Comparison of ENCODE assay signal across 31 cellular contexts in the genomic region with DNA sequence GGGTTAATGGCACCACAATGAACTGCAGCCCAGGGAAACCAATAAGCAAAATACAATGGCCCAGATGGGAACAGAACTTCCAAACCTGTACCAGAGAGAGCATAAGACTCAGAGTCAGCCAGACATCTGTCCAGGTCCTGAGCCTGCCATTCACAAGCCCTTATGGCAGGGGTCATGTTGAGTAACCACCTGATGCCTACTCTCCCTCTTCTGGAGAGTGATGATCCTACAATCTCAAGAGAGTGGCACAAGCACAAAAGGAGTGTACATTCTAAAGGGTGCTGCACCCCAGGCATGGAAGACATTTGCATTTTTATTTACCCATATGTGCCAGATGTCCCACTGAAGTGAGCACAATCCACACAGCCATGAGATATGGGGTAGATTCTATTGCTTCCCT. TPM values are rescaled to one million over a fixed set of nuclear protein-coding genes. Genes with fewer than 3 reads are reported as not detected.
A peak's percentile ranks its signal among the peaks of the same experiment; 100 is the strongest.
DNase-seq lines count a peak whose midpoint lies in the region; ATAC-seq, FAIRE-seq and TF ChIP-seq lines count a peak whose summit lies in the region.
"Had no signal": no experiment of that assay in that cellular context is flagged by ENCODE, and none has a peak within 500 bp of the region (broad histone marks: within the 10 kb centered on the region; RNA-seq: fewer than 3 reads in every experiment).

No MANE protein-coding gene starts in this region.

- H3K27ac Mint-ChIP-seq in GM23338 = no peak overlapping the region
- H3K27ac Mint-ChIP-seq in astrocyte (ENCODE audit: unreplicated experiment) = no peak overlapping the region
- peak overlapping the region; percentile 56 for H3K27ac Mint-ChIP-seq in glutamatergic neuron (ENCODE audit: unreplicated experiment)
- H3K27ac Mint-ChIP-seq in stimulated activated memory B cell treated with anti-CD40 and anti-IgM and Interleukin-4, amounts not matched to agents 10 μg/mL and 1 μg/mL and 100 μg/mL, for 72 hours = no peak overlapping the region
- H3K27ac Mint-ChIP-seq: activated CD4-positive, alpha-beta memory T cell treated with anti-CD3 and anti-CD28 coated beads, Interleukin-2, amount 10 ng/mL, durations not matched to agents 7 days and 5 days; activated naive CD8-positive, alpha-beta T cell treated with anti-CD3 and anti-CD28 coated beads, Interleukin-2, amount 50 U/mL, for 24 hours; CD4-positive, CD25-positive, alpha-beta regulatory T cell; nephron had no signal

- no peak overlapping the region for H3K9ac ChIP-seq in Karpas-422 (ENCODE audit: low read length)
- H3K9ac ChIP-seq in astrocyte (ENCODE audit: low read length) = no peak overlapping the region

- H3K9me3 Mint-ChIP-seq in GM23338 (no peaks in the 10 kb centered on the region), astrocyte (ENCODE audit: unreplicated experiment) (no peaks in the 10 kb centered on the region), glutamatergic neuron (ENCODE audit: unreplicated experiment) (no peaks in the 10 kb centered on the region)
- no peaks in the 10 kb centered on the region for H3K9me3 Mint-ChIP-seq in stimulated activated memory B cell treated with anti-CD40 and anti-IgM and Interleukin-4, amounts not matched to agents 10 μg/mL and 1 μg/mL and 100 μg/mL, for 72 hours
- H3K9me3 Mint-ChIP-seq: activated CD4-positive, alpha-beta memory T cell treated with anti-CD3 and anti-CD28 coated beads, Interleukin-2, amount 10 ng/mL, durations not matched to agents 7 days and 5 days; activated naive CD8-positive, alpha-beta T cell treated with anti-CD3 and anti-CD28 coated beads, Interleukin-2, amount 50 U/mL, for 24 hours; nephron had no signal

- no peaks in the 10 kb centered on the region for H3F3A ChIP-seq in GM23338 (replicated peaks; ENCODE audit: low read depth)

- H3K4me1 Mint-ChIP-seq in GM23338 = peaks cover 46% of the 10 kb centered on the region
- peaks cover 6% of the 10 kb centered on the region for H3K4me1 Mint-ChIP-seq in astrocyte (ENCODE audit: low read depth, unreplicated experiment)
- peaks cover 18% of the 10 kb centered on the region for H3K4me1 Mint-ChIP-seq in glutamatergic neuron (ENCODE audit: low read depth, unreplicated experiment)
- H3K4me1 Mint-ChIP-seq in stimulated activated memory B cell treated with anti-CD40 and anti-IgM and Interleukin-4, amounts not matched to agents 10 μg/mL and 1 μg/mL and 100 μg/mL, for 72 hours = peaks cover 7% of the 10 kb centered on the region
- H3K4me1 Mint-ChIP-seq: activated CD4-positive, alpha-beta memory T cell treated with anti-CD3 and anti-CD28 coated beads, Interleukin-2, amount 10 ng/mL, durations not matched to agents 7 days and 5 days; activated naive CD8-positive, alpha-beta T cell treated with anti-CD3 and anti-CD28 coated beads, Interleukin-2, amount 50 U/mL, for 24 hours; CD4-positive, CD25-positive, alpha-beta regulatory T cell; central memory CD8-positive, alpha-beta T cell had no signal

- no peaks in the 10 kb centered on the region for H3K36me3 ChIP-seq in GM23338 (ENCODE audit: insufficient read depth)
- no peaks in the 10 kb centered on the region for H3K36me3 ChIP-seq in Karpas-422 (ENCODE audit: insufficient read depth, low read length)
- H3K36me3 ChIP-seq in astrocyte (ENCODE audit: insufficient read depth, low read length) = no peaks in the 10 kb centered on the region
- H3K36me3 ChIP-seq: ovary had no signal

- peak; percentile 40; the same call in 2 of the 3 replicates for ATAC-seq in GM23338
- ATAC-seq in stimulated activated memory B cell treated with anti-CD40 and anti-IgM and Interleukin-4, amounts not matched to agents 10 μg/mL and 1 μg/mL and 100 μg/mL, for 72 hours = no peak
- ATAC-seq in GM21825 (IDR thresholded peaks at IDR 0.05; ENCODE audit: unreplicated experiment) = no peak
- ATAC-seq: activated naive CD8-positive, alpha-beta T cell treated with anti-CD3 and anti-CD28 coated beads, Interleukin-2, amount 50 U/mL, for 24 hours; GM12878 had no signal

- H3K79me2 ChIP-seq in GM23338 (replicated peaks; ENCODE audit: insufficient read depth) = 0 out of 2 replicates have a peak, but pooled peaks cover 12% of the 10 kb centered on the region
- no peaks in the 10 kb centered on the region for H3K79me2 ChIP-seq in Karpas-422 (ENCODE audit: low read length)
- peaks cover 84% of the 10 kb centered on the region for H3K79me2 ChIP-seq in astrocyte (ENCODE audit: insufficient read depth, low read length)

- H3K4me3 Mint-ChIP-seq in GM23338 (no peak overlapping the region), astrocyte (ENCODE audit: unreplicated experiment) (no peak overlapping the region), glutamatergic neuron (ENCODE audit: unreplicated experiment) (no peak overlapping the region)
- H3K4me3 Mint-ChIP-seq in stimulated activated memory B cell treated with anti-CD40 and anti-IgM and Interleukin-4, amounts not matched to agents 10 μg/mL and 1 μg/mL and 100 μg/mL, for 72 hours = no peak overlapping the region
- H3K4me3 Mint-ChIP-seq: activated CD4-positive, alpha-beta memory T cell treated with anti-CD3 and anti-CD28 coated beads, Interleukin-2, amount 10 ng/mL, durations not matched to agents 7 days and 5 days; activated naive CD8-positive, alpha-beta T cell treated with anti-CD3 and anti-CD28 coated beads, Interleukin-2, amount 50 U/mL, for 24 hours; CD4-positive, CD25-positive, alpha-beta regulatory T cell; central memory CD8-positive, alpha-beta T cell; nephron had no signal

- no peak overlapping the region for H3K4me3 ChIP-seq in GM23338
- no peak overlapping the region for H3K4me3 ChIP-seq in Karpas-422 (ENCODE audit: low read length)
- H3K4me3 ChIP-seq in astrocyte (ENCODE audit: insufficient read depth, low read depth, low read length) = no peak overlapping the region
- H3K4me3 ChIP-seq: GM12878, ovary, skin epidermis had no signal

- peak; percentile 34 for FAIRE-seq in astrocyte (lab: Jason Lieb, UNC)
- FAIRE-seq: D721Med, GM12878, TTC549 had no signal

- H3K9me2 ChIP-seq in GM23338 (ENCODE audit: insufficient read depth) (no peaks in the 10 kb centered on the region), Karpas-422 (replicated peaks; ENCODE audit: insufficient read depth, low read length) (no peaks in the 10 kb centered on the region)

- DNase-seq in GM23338 (ENCODE audit: low spot score) = peak; percentile 17
- peak; percentile 47 for DNase-seq in Karpas-422
- DNase-seq in astrocyte (ENCODE audit: low read depth) = no peak
- no peak for DNase-seq in glutamatergic neuron
- no peak for DNase-seq in CD1c-positive myeloid dendritic cell (ENCODE audit: extremely low spot score)
- DNase-seq in AG08396 (ENCODE audit: low spot score) = no peak
- DNase-seq: activated CD4-positive, alpha-beta memory T cell treated with anti-CD3 and anti-CD28 coated beads, Interleukin-2, amount 10 ng/mL, durations not matched to agents 7 days and 5 days; activated CD4-positive, alpha-beta T cell treated with anti-CD3 and anti-CD28 coated beads for 1 hour; activated CD8-positive, alpha-beta memory T cell treated with anti-CD3 and anti-CD28 coated beads, Interleukin-2, amount 50 U/mL, for 4 hours; activated naive CD4-positive, alpha-beta T cell; activated naive CD8-positive, alpha-beta T cell treated with anti-CD3 and anti-CD28 coated beads, Interleukin-2, amount 50 U/mL, for 24 hours; CD4-positive, CD25-positive, alpha-beta regulatory T cell; EL; H7; hypothalamus; NCI-H1436; NCI-H2081; NCI-H345; NCI-H774; ovary; stimulated activated naive CD4-positive, alpha-beta T cell had no signal

- no peaks in the 10 kb centered on the region for H3K9me3 ChIP-seq in Karpas-422 (ENCODE audit: low read length)
- no peaks in the 10 kb centered on the region for H3K9me3 ChIP-seq in astrocyte (ENCODE audit: insufficient read depth, low read depth, low read length)
- H3K9me3 ChIP-seq: ovary had no signal

- H2AFZ ChIP-seq in GM23338 (no peak overlapping the region), Karpas-422 (ENCODE audit: low read length) (no peak overlapping the region), astrocyte (ENCODE audit: low read depth, low read length) (no peak overlapping the region)

- H3K27me3 Mint-ChIP-seq in GM23338 (ENCODE audit: insufficient read depth, low read depth, poor library complexity) (peaks cover 12% of the 10 kb centered on the region), astrocyte (ENCODE audit: low read depth, unreplicated experiment) (peaks cover 18% of the 10 kb centered on the region), glutamatergic neuron (ENCODE audit: unreplicated experiment) (peaks cover 3% of the 10 kb centered on the region)
- peaks cover 23% of the 10 kb centered on the region for H3K27me3 Mint-ChIP-seq in stimulated activated memory B cell treated with anti-CD40 and anti-IgM and Interleukin-4, amounts not matched to agents 10 μg/mL and 1 μg/mL and 100 μg/mL, for 72 hours

- H3K27me3 ChIP-seq in GM23338 (ENCODE audit: insufficient read depth) (peaks cover 48% of the 10 kb centered on the region), Karpas-422 (ENCODE audit: low read length) (no peaks in the 10 kb centered on the region), astrocyte (ENCODE audit: insufficient read depth, low read length) (no peaks in the 10 kb centered on the region)
- H3K27me3 ChIP-seq: ovary had no signal

- H3K4me1 ChIP-seq in GM23338 (ENCODE audit: insufficient read depth) (peaks cover 31% of the 10 kb centered on the region), Karpas-422 (ENCODE audit: low read length) (no peaks in the 10 kb centered on the region), astrocyte (ENCODE audit: insufficient read depth, low read length) (peaks cover 11% of the 10 kb centered on the region)

- no peaks in the 10 kb centered on the region for H3K36me3 Mint-ChIP-seq in GM23338 (ENCODE audit: low read depth)
- H3K36me3 Mint-ChIP-seq in astrocyte (ENCODE audit: low read depth, unreplicated experiment) = peaks cover 1% of the 10 kb centered on the region
- H3K36me3 Mint-ChIP-seq in glutamatergic neuron (ENCODE audit: unreplicated experiment) = no peaks in the 10 kb centered on the region
- no peaks in the 10 kb centered on the region for H3K36me3 Mint-ChIP-seq in stimulated activated memory B cell treated with anti-CD40 and anti-IgM and Interleukin-4, amounts not matched to agents 10 μg/mL and 1 μg/mL and 100 μg/mL, for 72 hours

- peak in 1 of 2 experiments; percentile 27; a peak in 2 of 4 replicates for TF ChIP-seq CTCF in GM23338 (conservative IDR thresholded peaks at IDR 0.05; ENCODE audit: low read depth in 2 of 2)
- TF ChIP-seq CTCF in astrocyte (IDR thresholded peaks at IDR 0.05; ENCODE audit: insufficient read depth, low read depth, low read length) = no peak
- TF ChIP-seq CTCF in glutamatergic neuron (IDR thresholded peaks at IDR 0.05; ENCODE audit: partially characterized antibody, unreplicated experiment) = peak; percentile 16

- H4K20me1 ChIP-seq in GM23338 (replicated peaks; ENCODE audit: insufficient read depth) = peaks cover 19% of the 10 kb centered on the region; the same call in 1 of the 2 replicates
- H4K20me1 ChIP-seq in Karpas-422 (ENCODE audit: insufficient read depth, low read depth, low read length) = no peaks in the 10 kb centered on the region
- peaks cover 11% of the 10 kb centered on the region for H4K20me1 ChIP-seq in astrocyte (ENCODE audit: insufficient read depth, low read length)

- H3K4me2 ChIP-seq in GM23338 (no peak overlapping the region), Karpas-422 (ENCODE audit: low read depth, low read length, poor library complexity, severe bottlenecking) (no peak overlapping the region), astrocyte (ENCODE audit: low read length) (no peak overlapping the region)

- no peak overlapping the region for H3K27ac ChIP-seq in GM23338 (ENCODE audit: low read depth)
- H3K27ac ChIP-seq in Karpas-422 (ENCODE audit: low read length) = no peak overlapping the region
- no peak overlapping the region for H3K27ac ChIP-seq in astrocyte (ENCODE audit: low read depth, low read length)
- H3K27ac ChIP-seq: ovary, RWPE1, skin epidermis had no signal

RNA-seq across cellular contexts. Expression of a gene that starts 10.6 kb away (rescaled TPM):
- total RNA-seq in GM23338 (2014; rRNA removed; shearing (Covaris generic)) = 2.5 and 7.3 TPM in 2 replicates
- 5.0 and 7.3 TPM in 2 replicates for polyA plus RNA-seq in GM23338 (2016; fragmentation: Nextera tagmentation; extraction: Ambion mirVana)
- total RNA-seq in Karpas-422 (2014; rRNA removed; shearing (Covaris generic); ENCODE audit: low replicate concordance) = 0.87 TPM in 1 of 2 replicates, not detected in the other
- total RNA-seq in astrocyte (7.5 and 13.3 TPM in 2 replicates), glutamatergic neuron (ENCODE audit: unreplicated experiment) (50.7 TPM)
- total RNA-seq: activated CD4-positive, alpha-beta memory T cell treated with anti-CD3 and anti-CD28 coated beads, Interleukin-2, amount 10 ng/mL, durations not matched to agents 7 days and 5 days; CD4-positive, CD25-positive, alpha-beta regulatory T cell; T-helper 1 cell treated with Interleukin-12 subunit alpha and Interleukin-12 subunit beta and Interleukin-4 antibody, amounts not matched to agents 30 ng/mL and 1 ng/mL, for 36 hours had no signal

Comparison
In these comparisons a context has a peak if more than half of its experiments do, and no peak if none do; other contexts are left out.
1. DNase-seq: peak in GM23338 (single experiment) and Karpas-422 (single experiment); none in astrocyte (single experiment), glutamatergic neuron (single experiment), CD1c-positive myeloid dendritic cell (single experiment) and AG08396 (single experiment).